Comparison of ENCODE assay signal across 25 cellular contexts in the genomic region with DNA sequence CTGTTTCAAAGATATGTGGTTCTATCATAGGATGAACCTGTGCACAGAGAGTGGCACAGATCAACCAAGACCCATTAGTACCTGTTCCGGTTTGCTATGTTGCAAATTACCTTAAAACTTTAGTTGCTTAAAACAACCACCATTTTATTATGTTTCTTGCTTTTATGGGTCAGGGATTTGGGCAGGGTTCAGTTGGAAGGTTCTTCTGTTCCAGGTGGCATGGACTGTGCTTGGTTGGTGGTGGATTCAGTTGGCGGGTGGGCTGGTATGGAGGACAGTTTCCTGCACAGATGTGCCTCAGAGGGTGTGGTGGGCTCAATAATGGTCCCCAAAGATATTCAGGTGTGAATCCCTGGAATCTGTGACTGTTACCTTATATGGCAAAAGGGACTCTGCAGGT.
DNase-seq lines count a peak whose midpoint lies in the region; ATAC-seq, FAIRE-seq and TF ChIP-seq lines count a peak whose summit lies in the region.
"Had no signal": no experiment of that assay in that cellular context is flagged by ENCODE, and none has a peak within 500 bp of the region (broad histone marks: within the 10 kb centered on the region; RNA-seq: fewer than 3 reads in every experiment).

No MANE protein-coding gene starts in this region.

- H3K9me3 Mint-ChIP-seq in GM23338 (peaks cover 3% of the 10 kb centered on the region; the same call in 1 of the 3 replicates), neural progenitor cell (no peaks in the 10 kb centered on the region)

- no peak for TF ChIP-seq CTCF in HepG2 (CRISPR knock-in tag; IDR thresholded peaks at IDR 0.05)
- TF ChIP-seq CTCF in right lobe of liver (IDR thresholded peaks at IDR 0.05) = no peak
- no peak for TF ChIP-seq CTCF in GM23338 (conservative IDR thresholded peaks at IDR 0.05; ENCODE audit: low read depth in 2 of 2)
- TF ChIP-seq CTCF in neural progenitor cell (IDR thresholded peaks at IDR 0.05) = no peak

- H3K27me3 Mint-ChIP-seq in GM23338 (ENCODE audit: insufficient read depth, low read depth, poor library complexity) = peaks cover 6% of the 10 kb centered on the region
- peaks cover 4% of the 10 kb centered on the region for H3K27me3 Mint-ChIP-seq in neural progenitor cell (ENCODE audit: insufficient read depth, low read depth)

- 0 out of 2 replicates have a peak, but pooled peaks cover 15% of the 10 kb centered on the region for H3K9me2 ChIP-seq in GM23338 (ENCODE audit: insufficient read depth)

- H3K79me2 ChIP-seq in HepG2 (ENCODE audit: insufficient read depth, low read length) = no peaks in the 10 kb centered on the region
- no peaks in the 10 kb centered on the region for H3K79me2 ChIP-seq in GM23338 (replicated peaks; ENCODE audit: insufficient read depth)
- H3K79me2 ChIP-seq in neural progenitor cell (ENCODE audit: low read depth) = no peaks in the 10 kb centered on the region

- H4K20me1 ChIP-seq in HepG2 (ENCODE audit: insufficient read depth, low read length) (no peaks in the 10 kb centered on the region), GM23338 (replicated peaks; ENCODE audit: insufficient read depth) (no peaks in the 10 kb centered on the region), neural progenitor cell (ENCODE audit: low read depth) (no peaks in the 10 kb centered on the region)
- H4K20me1 ChIP-seq: BLaER1 had no signal

- CTCF ChIA-PET in HepG2 (lab: Yijun Ruan, JAX; ENCODE audit: low intra/inter-chr PET ratio, low total read pairs) = no interaction called here

- no peak for FAIRE-seq in HepG2 (lab: Jason Lieb, UNC)
- FAIRE-seq: A204.1, G401.6, GM12891 had no signal

- H3K4me3 Mint-ChIP-seq in GM23338 (no peak overlapping the region), neural progenitor cell (peak overlapping the region; percentile 31)
- H3K4me3 Mint-ChIP-seq: CD14-positive monocyte; CD4-positive, alpha-beta memory T cell; CD4-positive, CD25-positive, alpha-beta regulatory T cell; CD8-positive, alpha-beta memory T cell had no signal

- H3K36me3 ChIP-seq in HepG2 (replicated peaks in 1 of 2; ENCODE audit: control insufficient read depth in 1 of 2, insufficient read depth in 2 of 2, low read length in 2 of 2) (no peaks in the 10 kb centered on the region), right lobe of liver (no peaks in the 10 kb centered on the region), GM23338 (ENCODE audit: insufficient read depth) (no peaks in the 10 kb centered on the region), neural progenitor cell (no peaks in the 10 kb centered on the region)
- H3K36me3 ChIP-seq: BE2C, BLaER1 had no signal

- POLR2A ChIA-PET in HepG2 (lab: Yijun Ruan, JAX) = no interaction called here

- BruUV-seq in HepG2 (replicated peaks; lab: Mats Ljungman, UMichigan) = no TSS peak

- H2AFZ ChIP-seq in HepG2 (ENCODE audit: low read length) (no peak overlapping the region), GM23338 (no peak overlapping the region), neural progenitor cell (replicated peaks) (no peak overlapping the region)

- DNase-seq in HepG2 (ENCODE audit: low spot score) = no peak
- no peak for DNase-seq in right lobe of liver
- no peak for DNase-seq in GM23338 (ENCODE audit: low spot score)
- DNase-seq in caudate nucleus (lab: John Stamatoyannopoulos, UW) = no peak
- DNase-seq in neural progenitor cell (ENCODE audit: low spot score) = no peak
- DNase-seq in NCI-H345 treated with DMSO at 0.1 percent for 48 hours (lab: John Stamatoyannopoulos, UW; ENCODE audit: unreplicated experiment) = no peak
- DNase-seq: 8988T; ACHN; BE2C; C1 segment of cervical spinal cord; CD4-positive, alpha-beta memory T cell; CD4-positive, CD25-positive, alpha-beta regulatory T cell; CD8-positive, alpha-beta memory T cell; COR-L47; DMS 273 treated with DMSO at 0.1 percent for 48 hours; DMS153; DMS79 treated with DMSO at 0.1 percent for 48 hours; GF-D8 had no signal

- TF ChIP-seq EP300 in HepG2 (IDR thresholded peaks at IDR 0.05; ENCODE audit: low read depth in 2 of 2, low read length in 2 of 2) (no peak), HepG2 (CRISPR knock-in tag; IDR thresholded peaks at IDR 0.05; ENCODE audit: borderline replicate concordance) (no peak)

- no peaks in the 10 kb centered on the region for H3F3A ChIP-seq in GM23338 (replicated peaks; ENCODE audit: low read depth)
- H3F3A ChIP-seq in neural progenitor cell (ENCODE audit: low read depth) = no peaks in the 10 kb centered on the region

- no peaks in the 10 kb centered on the region for H3K4me1 ChIP-seq in HepG2 (ENCODE audit: insufficient read depth, low read length)
- H3K4me1 ChIP-seq in right lobe of liver = no peaks in the 10 kb centered on the region
- H3K4me1 ChIP-seq in GM23338 (ENCODE audit: insufficient read depth) = no peaks in the 10 kb centered on the region
- no peaks in the 10 kb centered on the region for H3K4me1 ChIP-seq in neural progenitor cell
- H3K4me1 ChIP-seq: BE2C, BLaER1 had no signal

- H3K4me3 ChIP-seq in HepG2 (replicated peaks in 1 of 3; ENCODE audit: insufficient read depth in 1 of 3, low read depth in 2 of 3, low read length in 3 of 3) (no peak overlapping the region), right lobe of liver (no peak overlapping the region), GM23338 (no peak overlapping the region), neural progenitor cell (no peak overlapping the region)
- H3K4me3 ChIP-seq: BLaER1 had no signal

- H3K36me3 Mint-ChIP-seq in GM23338 (ENCODE audit: low read depth) (no peaks in the 10 kb centered on the region), neural progenitor cell (peaks cover 1% of the 10 kb centered on the region)
- H3K36me3 Mint-ChIP-seq: CD14-positive monocyte; CD4-positive, alpha-beta memory T cell had no signal

- H3K4me1 Mint-ChIP-seq in GM23338 (peaks cover 15% of the 10 kb centered on the region; the same call in 2 of the 3 replicates), neural progenitor cell (no peaks in the 10 kb centered on the region)
- H3K4me1 Mint-ChIP-seq: CD14-positive monocyte; CD4-positive, alpha-beta memory T cell; CD4-positive, CD25-positive, alpha-beta regulatory T cell; CD8-positive, alpha-beta memory T cell had no signal

- intact Hi-C loops in HepG2 (cut with micrococcal nuclease; ENCODE audit: unreplicated experiment) (no loop called here), right lobe of liver (cut with DNase I) (no loop called here)

- H3K9me3 ChIP-seq in HepG2 (ENCODE audit: low read length) = no peaks in the 10 kb centered on the region
- no peaks in the 10 kb centered on the region for H3K9me3 ChIP-seq in right lobe of liver
- no peaks in the 10 kb centered on the region for H3K9me3 ChIP-seq in neural progenitor cell (ENCODE audit: low read depth)
- H3K9me3 ChIP-seq: BE2C, BLaER1 had no signal

- H3K4me2 ChIP-seq in HepG2 (ENCODE audit: low read depth, low read length) = no peak overlapping the region
- H3K4me2 ChIP-seq in GM23338 = no peak overlapping the region
- H3K4me2 ChIP-seq in neural progenitor cell = no peak overlapping the region
- H3K4me2 ChIP-seq: BLaER1 had no signal

- TF ChIP-seq POLR2A in HepG2 (IDR thresholded peaks at IDR 0.05; ENCODE audit: insufficient read depth in 1 of 2, low read depth in 2 of 2, low read length in 2 of 2) (no peak), right lobe of liver (IDR thresholded peaks at IDR 0.05) (no peak)

- no peak for TF ChIP-seq RAD21 in HepG2 (CRISPR knock-in tag; IDR thresholded peaks at IDR 0.05)

- ATAC-seq in HepG2 (no peak), right lobe of liver (no peak), GM23338 (no peak), GM18520 (IDR thresholded peaks at IDR 0.05; ENCODE audit: unreplicated experiment) (no peak), HG03159 (IDR thresholded peaks at IDR 0.05; ENCODE audit: unreplicated experiment) (no peak)

- in situ Hi-C loops in HepG2 (cut with HindIII; ENCODE audit: extremely low pct_ligation_motif_present, low pct_unique_long_range_greater_than_20kb) = no loop called here

- H3K27me3 ChIP-seq in HepG2 (ENCODE audit: control insufficient read depth in 1 of 2, insufficient read depth in 2 of 2, low read length in 2 of 2) (peaks cover 0 to 2% of the 10 kb centered on the region in 2 experiments; a peak in 2 of 5 replicates), right lobe of liver (no peaks in the 10 kb centered on the region), GM23338 (ENCODE audit: insufficient read depth) (no peaks in the 10 kb centered on the region), neural progenitor cell (no peaks in the 10 kb centered on the region)
- H3K27me3 ChIP-seq: BE2C, BLaER1 had no signal

- H3K27ac Mint-ChIP-seq in GM23338 = no peak overlapping the region
- no peak overlapping the region for H3K27ac Mint-ChIP-seq in neural progenitor cell
- H3K27ac Mint-ChIP-seq: CD4-positive, alpha-beta memory T cell had no signal

- WGBS in HepG2 (ENCODE audit: low lambda C conversion rate) = 0% methylated on average over 2 of the region's 2 CpGs
- 51% methylated on average over 2 of the region's 2 CpGs for WGBS in right lobe of liver (ENCODE audit: insufficient coverage, low coverage, low lambda C conversion rate, missing lambda C conversion rate)

- H3K27ac ChIP-seq in HepG2 (ENCODE audit: extremely low read length, insufficient read depth, low read length) (no peak overlapping the region), right lobe of liver (no peak overlapping the region), GM23338 (ENCODE audit: low read depth) (no peak overlapping the region), caudate nucleus (ENCODE audit: low read depth, low read length) (peak overlapping the region; percentile 13), neural progenitor cell (no peak overlapping the region)
- H3K27ac ChIP-seq: BLaER1 had no signal

- H3K9ac ChIP-seq in HepG2 (ENCODE audit: insufficient read depth, low read depth, low read length) (no peak overlapping the region), neural progenitor cell (no peak overlapping the region)
- H3K9ac ChIP-seq: BLaER1 had no signal

TF ChIP-seq in HepG2, 621 proteins besides CTCF, POLR2A, EP300 and RAD21:
- TF ChIP-seq ZBTB8A (CRISPR knock-in tag; IDR thresholded peaks at IDR 0.05; ENCODE audit: borderline replicate concordance, low read depth) = no peak
- 0 out of 2 replicates have a peak, but pooled peaks have one; percentile 53 for TF ChIP-seq ZNF331 (CRISPR knock-in tag; IDR thresholded peaks at IDR 0.05)
